In the genomic region with DNA sequence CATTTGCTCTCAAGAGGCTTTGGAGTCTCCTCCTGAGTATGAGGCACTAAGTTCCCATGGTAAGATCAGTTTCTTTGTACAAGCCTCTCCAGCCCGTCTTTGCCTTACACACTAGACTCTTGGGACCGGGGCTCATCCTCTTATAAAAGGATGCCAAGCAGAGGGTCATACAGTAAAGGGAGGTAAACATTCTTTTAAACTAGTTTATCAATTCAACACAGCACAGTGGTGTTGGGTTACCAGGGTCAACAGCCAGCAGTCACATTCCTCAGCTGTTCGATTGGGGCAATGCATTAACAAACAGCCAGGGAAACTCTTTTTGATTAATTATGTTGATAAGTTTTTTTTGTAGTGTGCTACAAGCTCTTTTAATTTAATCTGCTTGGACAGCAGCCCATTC, we compare ENCODE assay signal across 20 cellular contexts. TPM values are rescaled to one million over a fixed set of nuclear protein-coding genes. Genes with fewer than 3 reads are reported as not detected.
DNase-seq lines count a peak whose midpoint lies in the region; ATAC-seq, FAIRE-seq and TF ChIP-seq lines count a peak whose summit lies in the region.
"Had no signal": no experiment of that assay in that cellular context is flagged by ENCODE, and none has a peak within 500 bp of the region (broad histone marks: within the 10 kb centered on the region; RNA-seq: fewer than 3 reads in every experiment).

No MANE protein-coding gene starts in this region.

- H3K79me1 ChIP-seq in H1 (ENCODE audit: low read depth, low read length) = no peaks in the 10 kb centered on the region

- no peaks in the 10 kb centered on the region for H3K23me2 ChIP-seq in H1 (ENCODE audit: low read depth, low read length)

- H4K20me1 ChIP-seq in H1 (replicated peaks in 1 of 2; ENCODE audit: control insufficient read depth in 1 of 2, insufficient read depth in 2 of 2, low read length in 2 of 2) = no peaks in the 10 kb centered on the region

- H3K27me3 ChIP-seq in Panc1 (ENCODE audit: control insufficient read depth, insufficient read depth, low read length) (no peaks in the 10 kb centered on the region), H1 (replicated peaks in 1 of 4; ENCODE audit: control insufficient read depth in 3 of 4, extremely low read depth in 1 of 4, insufficient read depth in 3 of 4, low read length in 3 of 4) (no peaks in the 10 kb centered on the region), prostate gland (replicated peaks; ENCODE audit: insufficient read depth) (no peaks in the 10 kb centered on the region)
- H3K27me3 ChIP-seq: Peyer's patch had no signal

- H3K79me2 ChIP-seq in H1 (ENCODE audit: control insufficient read depth in 1 of 2, insufficient read depth in 2 of 2, low read length in 2 of 2) = no peaks in the 10 kb centered on the region

- TF ChIP-seq EP300 in H1 (IDR thresholded peaks at IDR 0.05; ENCODE audit: borderline replicate concordance in 1 of 2, low read depth in 2 of 2, low read length in 2 of 2) = no peak

- H3K4me3 ChIP-seq in Panc1 (ENCODE audit: low read depth in 2 of 2, low read length in 2 of 2) (no peak overlapping the region), H1 (ENCODE audit: extremely low read depth in 1 of 4, insufficient read depth in 2 of 4, low read depth in 3 of 4, low read length in 4 of 4) (no peak overlapping the region), prostate gland (no peak overlapping the region)
- H3K4me3 ChIP-seq: Peyer's patch had no signal

- no peak for TF ChIP-seq POLR2A in H1 (IDR thresholded peaks at IDR 0.05; ENCODE audit: control extremely low read depth in 1 of 2, low read depth in 2 of 2, low read length in 2 of 2)
- TF ChIP-seq POLR2A in prostate gland (IDR thresholded peaks at IDR 0.05) = no peak

- no peaks in the 10 kb centered on the region for H3K36me3 Mint-ChIP-seq in progenitor cell of endocrine pancreas (ENCODE audit: insufficient read depth)
- H3K36me3 Mint-ChIP-seq in stimulated activated effector memory CD8-positive, alpha-beta T cell treated with anti-CD3 and anti-CD28 coated beads, Interleukin-12 subunit alpha, Interleukin-12 subunit beta, amount 100 ng/mL, for 72 hours = no peaks in the 10 kb centered on the region
- H3K36me3 Mint-ChIP-seq: CD4-positive, CD25-positive, alpha-beta regulatory T cell had no signal

- no peaks in the 10 kb centered on the region for H3K9me3 ChIP-seq in Panc1 (ENCODE audit: control insufficient read depth, insufficient read depth, low read depth, low read length)
- no peaks in the 10 kb centered on the region; a peak in 1 of 4 replicates for H3K9me3 ChIP-seq in H1 (ENCODE audit: insufficient read depth in 2 of 2, low read depth in 1 of 2, low read length in 1 of 2)
- no peaks in the 10 kb centered on the region for H3K9me3 ChIP-seq in prostate gland
- H3K9me3 ChIP-seq: Caco-2, Peyer's patch had no signal

- ATAC-seq in Panc1 = peak; percentile 38; the same call in 1 of the 2 replicates
- no peak for ATAC-seq in stimulated activated effector memory CD8-positive, alpha-beta T cell treated with anti-CD3 and anti-CD28 coated beads, Interleukin-12 subunit alpha, Interleukin-12 subunit beta, amount 100 ng/mL, for 72 hours
- no peak for ATAC-seq in HG02571 (IDR thresholded peaks at IDR 0.05; ENCODE audit: unreplicated experiment)
- ATAC-seq: HCT116 had no signal

- peaks cover 36% of the 10 kb centered on the region for H3K4me1 Mint-ChIP-seq in progenitor cell of endocrine pancreas (ENCODE audit: low read depth)
- no peaks in the 10 kb centered on the region for H3K4me1 Mint-ChIP-seq in stimulated activated effector memory CD8-positive, alpha-beta T cell treated with anti-CD3 and anti-CD28 coated beads, Interleukin-12 subunit alpha, Interleukin-12 subunit beta, amount 100 ng/mL, for 72 hours
- H3K4me1 Mint-ChIP-seq: CD4-positive, CD25-positive, alpha-beta regulatory T cell had no signal

- H3K36me3 ChIP-seq in Panc1 (ENCODE audit: control insufficient read depth, insufficient read depth, low read length) (no peaks in the 10 kb centered on the region), H1 (ENCODE audit: control insufficient read depth in 2 of 4, insufficient read depth in 4 of 4, low read length in 3 of 4) (no peaks in the 10 kb centered on the region), prostate gland (no peaks in the 10 kb centered on the region)
- H3K36me3 ChIP-seq: Peyer's patch had no signal

- no peak overlapping the region for H2BK120ac ChIP-seq in H1 (replicated peaks; ENCODE audit: low read depth, low read length)

- no peak overlapping the region for H3K27ac ChIP-seq in Panc1 (ENCODE audit: low read length)
- H3K27ac ChIP-seq in H1 (ENCODE audit: low read depth, low read length) = no peak overlapping the region
- H3K27ac ChIP-seq in prostate gland = no peak overlapping the region
- H3K27ac ChIP-seq: Peyer's patch had no signal

- DNase-seq in HuH-7.5 (ENCODE audit: low spot score) (peak; percentile 37), Panc1 (ENCODE audit: low read depth, low spot score) (no peak), H1 (ENCODE audit: low read depth in 1 of 2, low spot score in 2 of 2) (no peak), progenitor cell of endocrine pancreas (ENCODE audit: low spot score, unreplicated experiment) (peak; percentile 11), prostate gland (ENCODE audit: low spot score) (no peak)
- no peak for DNase-seq in stimulated activated effector memory CD8-positive, alpha-beta T cell treated with anti-CD3 and anti-CD28 coated beads, Interleukin-12 subunit alpha, Interleukin-12 subunit beta, amount 100 ng/mL, for 72 hours (ENCODE audit: low spot score in 2 of 2)
- DNase-seq: ACHN; AML-193; Caco-2; CD4-positive, CD25-positive, alpha-beta regulatory T cell; NCI-H1417; NCI-H187 treated with DMSO at 0.1 percent for 48 hours; NCI-H2171; NCI-H446 treated with DMSO at 0.1 percent for 48 hours; NCI-H748 treated with DMSO at 0.1 percent for 48 hours; Peyer's patch; Right ventricle myocardium superior had no signal

- 0 out of 2 replicates have a peak overlapping the region, but pooled peaks have one; percentile 11 for H2BK20ac ChIP-seq in H1 (ENCODE audit: low read length)

- peaks cover 7% of the 10 kb centered on the region for H3K27me3 Mint-ChIP-seq in progenitor cell of endocrine pancreas

- no peak overlapping the region for H3K23ac ChIP-seq in H1 (ENCODE audit: insufficient read length)

- BruUV-seq in Panc1 (replicated peaks; lab: Mats Ljungman, UMichigan) = no TSS peak

- no peak overlapping the region for H4K8ac ChIP-seq in H1 (ENCODE audit: extremely low read depth, insufficient read depth, low read length)

- no peak for TF ChIP-seq RAD21 in H1 (IDR thresholded peaks at IDR 0.05 in 1 of 2, conservative IDR thresholded peaks at IDR 0.05 in 1 of 2; ENCODE audit: low read depth in 2 of 2, low read length in 2 of 2)

- no peak overlapping the region for H2AK5ac ChIP-seq in H1 (ENCODE audit: low read depth, low read length)

- no peak overlapping the region for H3K4me3 Mint-ChIP-seq in progenitor cell of endocrine pancreas (ENCODE audit: low read depth)
- no peak overlapping the region for H3K4me3 Mint-ChIP-seq in stimulated activated effector memory CD8-positive, alpha-beta T cell treated with anti-CD3 and anti-CD28 coated beads, Interleukin-12 subunit alpha, Interleukin-12 subunit beta, amount 100 ng/mL, for 72 hours
- H3K4me3 Mint-ChIP-seq: CD4-positive, CD25-positive, alpha-beta regulatory T cell had no signal

- no peak overlapping the region for H3K9ac ChIP-seq in H1 (replicated peaks in 1 of 4; ENCODE audit: extremely low read depth in 1 of 4, low read depth in 3 of 4, low read length in 3 of 4)

- H3K56ac ChIP-seq in H1 (replicated peaks; ENCODE audit: insufficient read length, low read depth, low read length) = no peak overlapping the region

- no peak overlapping the region for H4K5ac ChIP-seq in H1 (ENCODE audit: insufficient read length, low read depth, low read length)

- no peak overlapping the region for H3K4me2 ChIP-seq in H1 (ENCODE audit: insufficient read depth in 1 of 2, low read depth in 2 of 2, low read length in 2 of 2)

- CTCF ChIA-PET in Panc1 (lab: Charles Lee) (no interaction called here), H1 (lab: Charles Lee; ENCODE audit: partially characterized antibody) (interaction anchor here (0.8 kb wide), 1 partner anchor 679 kb away, joined by 3 read pairs; no protein-coding TSS in a partner anchor)

- H3K14ac ChIP-seq in H1 (ENCODE audit: insufficient read length) = no peak overlapping the region

- FAIRE-seq in H1 (lab: Jason Lieb, UNC) = no peak

- no peak overlapping the region for H2BK15ac ChIP-seq in H1 (ENCODE audit: low read length)

- H2BK5ac ChIP-seq in H1 (ENCODE audit: low read depth, low read length) = no peak overlapping the region

- POLR2A ChIA-PET in Panc1 (lab: Charles Lee) = no interaction called here
- POLR2A ChIA-PET in H1 (lab: Charles Lee; ENCODE audit: partially characterized antibody) = no interaction called here

- intact Hi-C loops in Panc1 (cut with micrococcal nuclease; ENCODE audit: unreplicated experiment) (no loop called here), prostate gland (cut with DNase I) (no loop called here)

- peak overlapping the region; percentile 57 for H2AFZ ChIP-seq in H1 (ENCODE audit: low read length)

- H3K4me1 ChIP-seq in Panc1 (ENCODE audit: control insufficient read depth, insufficient read depth, low read length) = no peaks in the 10 kb centered on the region
- peaks cover 0 to 5% (median 0%) of the 10 kb centered on the region in 4 experiments; a peak in 5 of 7 replicates for H3K4me1 ChIP-seq in H1 (replicated peaks in 1 of 4; ENCODE audit: control insufficient read depth in 3 of 4, insufficient read depth in 4 of 4, low read length in 3 of 4)
- no peaks in the 10 kb centered on the region for H3K4me1 ChIP-seq in prostate gland (replicated peaks)
- H3K4me1 ChIP-seq: Caco-2, Peyer's patch had no signal

- H4K91ac ChIP-seq in H1 (replicated peaks; ENCODE audit: insufficient read length, low read length) = no peak overlapping the region

- H3K18ac ChIP-seq in H1 (ENCODE audit: extremely low read depth, low read length) = no peak overlapping the region

- no peak overlapping the region for H3K4ac ChIP-seq in H1 (replicated peaks; ENCODE audit: insufficient read length, low read depth, low read length)

- WGBS in H1 (ENCODE audit: extremely low coverage in 1 of 2, insufficient coverage in 1 of 2, insufficient read length in 1 of 2, insufficient replicate concordance in 2 of 2, low coverage in 1 of 2, low lambda C conversion rate in 2 of 2, missing lambda C conversion rate in 1 of 2), 2 experiments = 83% methylated on average over 3 of the region's 3 CpGs; no CpG with 5 or more reads in 1 of the 2 experiments
- 33% methylated on average over 3 of the region's 3 CpGs for WGBS in prostate gland

- no peaks in the 10 kb centered on the region for H3K9me3 Mint-ChIP-seq in progenitor cell of endocrine pancreas (ENCODE audit: low read depth)
- no peaks in the 10 kb centered on the region for H3K9me3 Mint-ChIP-seq in stimulated activated effector memory CD8-positive, alpha-beta T cell treated with anti-CD3 and anti-CD28 coated beads, Interleukin-12 subunit alpha, Interleukin-12 subunit beta, amount 100 ng/mL, for 72 hours

- peak overlapping the region; percentile 88 for H3K27ac Mint-ChIP-seq in progenitor cell of endocrine pancreas
- H3K27ac Mint-ChIP-seq in stimulated activated effector memory CD8-positive, alpha-beta T cell treated with anti-CD3 and anti-CD28 coated beads, Interleukin-12 subunit alpha, Interleukin-12 subunit beta, amount 100 ng/mL, for 72 hours = no peak overlapping the region
- H3K27ac Mint-ChIP-seq: CD4-positive, CD25-positive, alpha-beta regulatory T cell had no signal

- peak overlapping the region; percentile 62; the same call in 1 of the 2 replicates for H2BK12ac ChIP-seq in H1 (ENCODE audit: low read depth, low read length)

- TF ChIP-seq CTCF in Panc1 (IDR thresholded peaks at IDR 0.05) (no peak), H1 (IDR thresholded peaks at IDR 0.05; ENCODE audit: control extremely low read depth in 1 of 3, insufficient read depth in 1 of 3, low read depth in 1 of 3, low read length in 3 of 3) (no peak), progenitor cell of endocrine pancreas (IDR thresholded peaks at IDR 0.05; ENCODE audit: unreplicated experiment) (no peak), prostate gland (IDR thresholded peaks at IDR 0.05) (no peak)

- in situ Hi-C loops in Panc1 (cut with HindIII; ENCODE audit: low pct_unique_long_range_greater_than_20kb, low sequenced_read_pairs) = no loop called here

RNA-seq across cellular contexts. Expression of gene HHEX, which starts 37.8 kb away (rescaled TPM):
- total RNA-seq in Panc1 (2021; ENCODE audit: unreplicated experiment) = 10.1 TPM
- polyA plus RNA-seq in Panc1 (2012; ENCODE audit: insufficient read length) = 8.1 TPM
- 1.5 and 1.7 TPM in 2 replicates for total RNA-seq in H1 (2021; fragmentation: NEBNext Ultra II Directional; extraction: Animal tissue kit (Norgen Biotek cat#: 25700))
- polyA plus RNA-seq in H1 (2011; rRNA removed) = 0.56 and 0.86 TPM in 2 replicates
- 0.97 TPM for polyA plus RNA-seq in H1 (2011; cell fraction: cytosol; rRNA removed)
- polyA plus RNA-seq in H1 (2011; cell fraction: nucleus; rRNA removed) = 0.53 TPM
- 0.51 to 1.8 TPM (median 1.0 TPM) in 4 replicates for polyA plus RNA-seq in H1 (2012, experiment 1 of 2)
- polyA plus RNA-seq in H1 (2012, experiment 2 of 2) = 1.2 TPM
- 0.77 TPM for polyA plus RNA-seq in H1 (2013, experiment 1 of 2)
- polyA plus RNA-seq in H1 (2013, experiment 2 of 2) = 0.81 TPM
- polyA minus RNA-seq in H1 (2011; rRNA and poly(A)+ RNA removed) = not detected in 2 replicates
- polyA minus RNA-seq in H1 (2011; cell fraction: cytosol; rRNA and poly(A)+ RNA removed) = 0.88 TPM
- polyA minus RNA-seq in H1 (2011; cell fraction: nucleus; rRNA and poly(A)+ RNA removed) = not detected
- total RNA-seq in progenitor cell of endocrine pancreas = 39.3 and 46.1 TPM in 2 replicates
- 1 to 10 TPM; 3.0 to 6.6 TPM for total RNA-seq in prostate gland
- total RNA-seq: T-helper 1 cell treated with Interleukin-12 subunit alpha and Interleukin-12 subunit beta and Interleukin-4 antibody, amounts not matched to agents 30 ng/mL and 1 ng/mL, for 36 hours had no signal

Comparison
In these comparisons a context has a peak if more than half of its experiments do, and no peak if none do; other contexts are left out.
1. DNase-seq: peak in HuH-7.5 (single experiment) and progenitor cell of endocrine pancreas (single experiment); none in Panc1 (single experiment), H1 (0 of 2), stimulated activated effector memory CD8-positive, alpha-beta T cell treated with anti-CD3 and anti-CD28 coated beads, Interleukin-12 subunit alpha, Interleukin-12 subunit beta, amount 100 ng/mL, for 72 hours (0 of 2) and prostate gland (single experiment).